ENCODE assay signal across 22 cellular contexts in genomic region chr7:111210043-111210442, GRCh38.
DNase-seq lines count a peak whose midpoint lies in the region; ATAC-seq, FAIRE-seq and TF ChIP-seq lines count a peak whose summit lies in the region.
"Had no signal": no experiment of that assay in that cellular context is flagged by ENCODE, and none has a peak within 500 bp of the region (broad histone marks: within the 10 kb centered on the region; RNA-seq: fewer than 3 reads in every experiment).

No MANE protein-coding gene starts in this region.

- no peak overlapping the region for H2AK5ac ChIP-seq in IMR-90 (ENCODE audit: low read depth, low read length)

- H3K9me1 ChIP-seq in IMR-90 (ENCODE audit: insufficient read depth, low read length) = no peaks in the 10 kb centered on the region

- no peak overlapping the region for H2BK120ac ChIP-seq in IMR-90 (ENCODE audit: low read depth, low read length)

- H3K79me2 ChIP-seq in HepG2 (ENCODE audit: insufficient read depth, low read length) = no peaks in the 10 kb centered on the region

- FAIRE-seq in HepG2 (lab: Jason Lieb, UNC) (no peak), A549 (lab: Jason Lieb, UNC) (no peak)
- FAIRE-seq: D721Med, G401.6, GM12891 had no signal

- no peak overlapping the region for H3K4me3 Mint-ChIP-seq in endodermal cell
- H3K4me3 Mint-ChIP-seq: CD4-positive, alpha-beta T cell; CD8-positive, alpha-beta T cell had no signal

- no peak overlapping the region for H2BK5ac ChIP-seq in IMR-90 (ENCODE audit: low read depth, low read length, poor library complexity, severe bottlenecking)

- H3K9ac ChIP-seq in HepG2 (ENCODE audit: insufficient read depth, low read depth, low read length) (no peak overlapping the region), IMR-90 (ENCODE audit: low read depth, low read length) (no peak overlapping the region), endodermal cell (ENCODE audit: extremely low read depth, low read length, poor library complexity, severe bottlenecking) (no peak overlapping the region)
- H3K9ac ChIP-seq: BLaER1 had no signal

- H3K27ac ChIP-seq in HepG2 (ENCODE audit: extremely low read length, insufficient read depth, low read length) (no peak overlapping the region), right lobe of liver (no peak overlapping the region), A549 (no peak overlapping the region), IMR-90 (ENCODE audit: insufficient read depth, low read length) (no peak overlapping the region), endodermal cell (ENCODE audit: low read depth, low read length) (no peak overlapping the region), heart right ventricle (no peak overlapping the region)
- H3K27ac ChIP-seq: 22Rv1, BLaER1, C4-2B had no signal

- TF ChIP-seq POLR2A in HepG2 (IDR thresholded peaks at IDR 0.05; ENCODE audit: insufficient read depth in 1 of 2, low read depth in 2 of 2, low read length in 2 of 2) (no peak), right lobe of liver (IDR thresholded peaks at IDR 0.05) (no peak), A549 (IDR thresholded peaks at IDR 0.05; ENCODE audit: low read length) (no peak), IMR-90 (IDR thresholded peaks at IDR 0.05; ENCODE audit: low read depth, low read length) (no peak)

- H3K56ac ChIP-seq in IMR-90 (ENCODE audit: extremely low read depth, insufficient read depth, low read length) = no peak overlapping the region

- H3K9me3 Mint-ChIP-seq in endodermal cell = no peaks in the 10 kb centered on the region
- H3K9me3 Mint-ChIP-seq: CD4-positive, alpha-beta T cell; CD8-positive, alpha-beta T cell had no signal

- POLR2A ChIA-PET in HepG2 (lab: Yijun Ruan, JAX) = no interaction called here
- POLR2A ChIA-PET in A549 (lab: Yijun Ruan, JAX) = no interaction called here
- POLR2A ChIA-PET in IMR-90 (lab: Charles Lee; ENCODE audit: unreplicated experiment) = no interaction called here

- peak overlapping the region; percentile 69 for H3K27ac Mint-ChIP-seq in endodermal cell
- H3K27ac Mint-ChIP-seq: CD4-positive, alpha-beta T cell; CD8-positive, alpha-beta T cell had no signal

- H3K36me3 Mint-ChIP-seq in endodermal cell (ENCODE audit: low read depth) = no peaks in the 10 kb centered on the region

- dilution Hi-C loops in IMR-90 (cut with HindIII; ENCODE audit: low sequenced_read_pairs, unreplicated experiment) = no loop called here

- H3K4me3 ChIP-seq in HepG2 (replicated peaks in 1 of 3; ENCODE audit: insufficient read depth in 1 of 3, low read depth in 2 of 3, low read length in 3 of 3) (no peak overlapping the region), right lobe of liver (no peak overlapping the region), A549 (no peak overlapping the region), IMR-90 (ENCODE audit: insufficient read depth, low read depth, low read length) (no peak overlapping the region), endodermal cell (ENCODE audit: low read length) (no peak overlapping the region), heart right ventricle (no peak overlapping the region)
- H3K4me3 ChIP-seq: BLaER1 had no signal

- H3K14ac ChIP-seq in IMR-90 (replicated peaks; ENCODE audit: low read depth, low read length) = no peak overlapping the region

- no peak overlapping the region for H2BK20ac ChIP-seq in IMR-90 (ENCODE audit: low read depth, low read length)

- no peak overlapping the region for H2AK9ac ChIP-seq in IMR-90 (replicated peaks; ENCODE audit: low read depth, low read length, poor library complexity)

- no peak overlapping the region for H3K18ac ChIP-seq in IMR-90 (ENCODE audit: low read depth, low read length)

- ATAC-seq in HepG2 (no peak), right lobe of liver (no peak), A549 (no peak), IMR-90 (ENCODE audit: low read depth) (no peak), heart right ventricle (no peak), HG02852 (IDR thresholded peaks at IDR 0.05; ENCODE audit: unreplicated experiment) (no peak)
- ATAC-seq: CD8-positive, alpha-beta T cell had no signal

- no peak overlapping the region for H4K5ac ChIP-seq in IMR-90 (ENCODE audit: low read depth, low read length)

- WGBS in HepG2 (ENCODE audit: low lambda C conversion rate) = 100% methylated on average over 1 of the region's 1 CpG
- 82% methylated on average over 1 of the region's 1 CpG for WGBS in right lobe of liver (ENCODE audit: insufficient coverage, low coverage, low lambda C conversion rate, missing lambda C conversion rate)
- 87% methylated on average over 1 of the region's 1 CpG for WGBS in A549 (ENCODE audit: missing lambda C conversion rate)
- WGBS in IMR-90 (ENCODE audit: extremely low coverage in 2 of 2, insufficient read length in 1 of 2), 2 experiments = no CpG with 5 or more reads among the region's 1 CpG
- 96% methylated on average over 1 of the region's 1 CpG; no CpG with 5 or more reads in 1 of the 2 experiments for WGBS in endodermal cell (ENCODE audit: insufficient coverage in 1 of 2, insufficient read length in 1 of 2), 2 experiments
- 95 to 98% methylated on average over 1 of the region's 1 CpG for WGBS in heart right ventricle, 2 donors

- no peak overlapping the region for H3K23ac ChIP-seq in IMR-90 (ENCODE audit: low read depth, low read length)

- H3K4me2 ChIP-seq in HepG2 (ENCODE audit: low read depth, low read length) (no peak overlapping the region), A549 (no peak overlapping the region), IMR-90 (ENCODE audit: low read depth, low read length) (no peak overlapping the region)
- H3K4me2 ChIP-seq: BLaER1 had no signal

- TF ChIP-seq CTCF in HepG2 (CRISPR knock-in tag; IDR thresholded peaks at IDR 0.05) = no peak
- TF ChIP-seq CTCF in right lobe of liver (IDR thresholded peaks at IDR 0.05) = no peak
- no peak for TF ChIP-seq CTCF in A549 (IDR thresholded peaks at IDR 0.05)
- TF ChIP-seq CTCF in IMR-90 (conservative IDR thresholded peaks at IDR 0.05; ENCODE audit: low read depth, low read length) = no peak
- no peak for TF ChIP-seq CTCF in endodermal cell (conservative IDR thresholded peaks at IDR 0.05)
- TF ChIP-seq CTCF in heart right ventricle (IDR thresholded peaks at IDR 0.05) = no peak

- TF ChIP-seq RAD21 in HepG2 (CRISPR knock-in tag; IDR thresholded peaks at IDR 0.05) (no peak), A549 (conservative IDR thresholded peaks at IDR 0.05 in 1 of 2, IDR thresholded peaks at IDR 0.05 in 1 of 2) (no peak), IMR-90 (IDR thresholded peaks at IDR 0.05; ENCODE audit: low read length) (no peak)

- no peak for DNase-seq in HepG2 (ENCODE audit: low spot score)
- no peak for DNase-seq in right lobe of liver
- DNase-seq in A549 (ENCODE audit: low read depth in 1 of 2, low spot score in 1 of 2) = no peak
- DNase-seq in IMR-90 = no peak
- DNase-seq in endodermal cell = no peak
- DNase-seq in stimulated activated CD4-positive, alpha-beta T cell treated with anti-CD3 and anti-CD28 coated beads, Interleukin-1b, Interleukin-23, amount 100 ng/mL, for 48 hours = no peak
- DNase-seq in heart right ventricle = no peak
- DNase-seq: ACHN; BE2C; Caco-2; Calu3; CD4-positive, alpha-beta T cell; CD8-positive, alpha-beta T cell; DMS79 treated with DMSO at 0.1 percent for 48 hours; GF-D8 had no signal

- H3K79me1 ChIP-seq in IMR-90 (ENCODE audit: low read depth in 1 of 2, low read length in 2 of 2) = no peaks in the 10 kb centered on the region

- intact Hi-C loops in HepG2 (cut with micrococcal nuclease; ENCODE audit: unreplicated experiment) = no loop called here
- intact Hi-C loops in right lobe of liver (cut with DNase I) = no loop called here
- intact Hi-C loops in IMR-90 (cut with micrococcal nuclease) = no loop called here
- intact Hi-C loops in heart right ventricle (cut with DNase I) = no loop called here

- H4K20me1 ChIP-seq in HepG2 (ENCODE audit: insufficient read depth, low read length) = no peaks in the 10 kb centered on the region
- no peaks in the 10 kb centered on the region for H4K20me1 ChIP-seq in IMR-90 (ENCODE audit: insufficient read depth, low read length)
- H4K20me1 ChIP-seq: BLaER1 had no signal

- no peak overlapping the region for H4K91ac ChIP-seq in IMR-90 (ENCODE audit: insufficient read depth, low read depth, low read length)

- no peaks in the 10 kb centered on the region for H3K9me3 ChIP-seq in HepG2 (ENCODE audit: low read length)
- H3K9me3 ChIP-seq in right lobe of liver = no peaks in the 10 kb centered on the region
- H3K9me3 ChIP-seq in A549 = no peaks in the 10 kb centered on the region
- H3K9me3 ChIP-seq in IMR-90 (ENCODE audit: control insufficient read depth, insufficient read depth, low read length) = no peaks in the 10 kb centered on the region
- no peaks in the 10 kb centered on the region for H3K9me3 ChIP-seq in endodermal cell (ENCODE audit: control insufficient read depth, low read length)
- H3K9me3 ChIP-seq in heart right ventricle = no peaks in the 10 kb centered on the region
- H3K9me3 ChIP-seq: BE2C, Caco-2 had no signal

- H3K4ac ChIP-seq in IMR-90 (ENCODE audit: low read depth, low read length) = no peak overlapping the region

- no peaks in the 10 kb centered on the region; a peak in 1 of 5 replicates for H3K27me3 ChIP-seq in HepG2 (ENCODE audit: control insufficient read depth in 1 of 2, insufficient read depth in 2 of 2, low read length in 2 of 2)
- H3K27me3 ChIP-seq in right lobe of liver = no peaks in the 10 kb centered on the region
- no peaks in the 10 kb centered on the region for H3K27me3 ChIP-seq in IMR-90 (ENCODE audit: control insufficient read depth, insufficient read depth, low read length)
- no peaks in the 10 kb centered on the region for H3K27me3 ChIP-seq in endodermal cell (ENCODE audit: control insufficient read depth, insufficient read depth, low read length, poor library complexity, severe bottlenecking)
- H3K27me3 ChIP-seq in heart right ventricle = no peaks in the 10 kb centered on the region
- H3K27me3 ChIP-seq: BE2C, BLaER1 had no signal

- CTCF ChIA-PET in HepG2 (lab: Yijun Ruan, JAX; ENCODE audit: low intra/inter-chr PET ratio, low total read pairs) = no interaction called here
- CTCF ChIA-PET in A549 (lab: Yijun Ruan, JAX) = no interaction called here
- CTCF ChIA-PET in IMR-90 (lab: Yijun Ruan, JAX) = no interaction called here

- H3K4me1 ChIP-seq in HepG2 (ENCODE audit: insufficient read depth, low read length) (no peaks in the 10 kb centered on the region), right lobe of liver (no peaks in the 10 kb centered on the region), A549 (no peaks in the 10 kb centered on the region), IMR-90 (ENCODE audit: control insufficient read depth, insufficient read depth, low read length) (no peaks in the 10 kb centered on the region), endodermal cell (ENCODE audit: control insufficient read depth, insufficient read depth, low read length) (no peaks in the 10 kb centered on the region), heart right ventricle (no peaks in the 10 kb centered on the region)
- H3K4me1 ChIP-seq: BE2C, BLaER1, Caco-2 had no signal

- H3K4me1 Mint-ChIP-seq in endodermal cell = no peaks in the 10 kb centered on the region

- H3K27me3 Mint-ChIP-seq in endodermal cell (ENCODE audit: insufficient read depth) = no peaks in the 10 kb centered on the region
- H3K27me3 Mint-ChIP-seq: CD4-positive, alpha-beta T cell had no signal

- H4K8ac ChIP-seq in IMR-90 (ENCODE audit: low read depth in 2 of 2, low read length in 2 of 2) = no peak overlapping the region

- no peaks in the 10 kb centered on the region for H3K36me3 ChIP-seq in HepG2 (replicated peaks in 1 of 2; ENCODE audit: control insufficient read depth in 1 of 2, insufficient read depth in 2 of 2, low read length in 2 of 2)
- no peaks in the 10 kb centered on the region for H3K36me3 ChIP-seq in right lobe of liver
- no peaks in the 10 kb centered on the region for H3K36me3 ChIP-seq in IMR-90 (ENCODE audit: control insufficient read depth, insufficient read depth, low read length)
- H3K36me3 ChIP-seq in endodermal cell (ENCODE audit: control insufficient read depth, insufficient read depth, low read length) = no peaks in the 10 kb centered on the region
- no peaks in the 10 kb centered on the region for H3K36me3 ChIP-seq in heart right ventricle
- H3K36me3 ChIP-seq: BE2C had no signal

- TF ChIP-seq EP300 in HepG2 (IDR thresholded peaks at IDR 0.05; ENCODE audit: low read depth in 2 of 2, low read length in 2 of 2) = no peak
- no peak for TF ChIP-seq EP300 in HepG2 (CRISPR knock-in tag; IDR thresholded peaks at IDR 0.05; ENCODE audit: borderline replicate concordance)
- TF ChIP-seq EP300 in A549 (IDR thresholded peaks at IDR 0.05) = no peak

- in situ Hi-C loops in HepG2 (cut with HindIII; ENCODE audit: extremely low pct_ligation_motif_present, low pct_unique_long_range_greater_than_20kb) = no loop called here
- in situ Hi-C loops in IMR-90 (cut with MboI; ENCODE audit: low sequenced_read_pairs) = no loop called here

- H2BK15ac ChIP-seq in IMR-90 (ENCODE audit: low read depth, low read length) = no peak overlapping the region

- H2AFZ ChIP-seq in HepG2 (ENCODE audit: low read length) = no peak overlapping the region
- no peak overlapping the region for H2AFZ ChIP-seq in IMR-90 (replicated peaks; ENCODE audit: low read length, poor library complexity)

- no TSS peak for BruUV-seq in HepG2 (replicated peaks; lab: Mats Ljungman, UMichigan)
- no TSS peak for BruUV-seq in IMR-90 (replicated peaks; lab: Mats Ljungman, UMichigan)

Comparison
In these comparisons a context has a peak if more than half of its experiments do, and no peak if none do; other contexts are left out.
1. Of the 38 proteins assayed by ChIP-seq in both HepG2 and A549: peak only in HepG2: none; only in A549: none; in both: MAFK; in neither: 37.